ENCODE assay signal across 8 cellular contexts in genomic region chr4:102345795-102346100, GRCh38. TPM values are rescaled to one million over a fixed set of nuclear protein-coding genes. Genes with fewer than 3 reads are reported as not detected.
A peak's percentile ranks its signal among the peaks of the same experiment; 100 is the strongest.
DNase-seq lines count a peak whose midpoint lies in the region; ATAC-seq lines count a peak whose summit lies in the region.

No MANE protein-coding gene starts in this region.

- peak overlapping the region; percentile 86 for H3K4me3 Mint-ChIP-seq in activated CD4-positive, alpha-beta T cell treated with anti-CD3 and anti-CD28 coated beads for 36 hours
- H3K4me3 Mint-ChIP-seq in activated CD4-positive, alpha-beta memory T cell treated with anti-CD3 and anti-CD28 coated beads for 36 hours = peak overlapping the region; percentile 78
- H3K4me3 Mint-ChIP-seq in stimulated activated naive CD8-positive, alpha-beta T cell treated with anti-CD3 and anti-CD28 coated beads, Interleukin-15, amount 100 ng/mL, for 72 hours = peak overlapping the region; percentile 83 to 86

- H3K27ac ChIP-seq in iPS DF 6.9 (ENCODE audit: low read length) = no peak overlapping the region

- DNase-seq in activated CD4-positive, alpha-beta T cell treated with anti-CD3 and anti-CD28 coated beads for 36 hours = no peak
- DNase-seq in activated CD4-positive, alpha-beta T cell treated with anti-CD3 and anti-CD28 coated beads, Interleukin-2, amount 50 U/mL, for 48 hours = no peak
- no peak for DNase-seq in activated CD4-positive, alpha-beta memory T cell treated with anti-CD3 and anti-CD28 coated beads for 36 hours
- no peak for DNase-seq in iPS DF 6.9 (ENCODE audit: low read depth, low spot score)
- no peak for DNase-seq in stimulated activated naive CD8-positive, alpha-beta T cell treated with anti-CD3 and anti-CD28 coated beads, Interleukin-15, amount 100 ng/mL, for 72 hours
- no peak for DNase-seq in MV-4-11 (lab: John Stamatoyannopoulos, UW)

- POLR2A ChIA-PET in activated CD4-positive, alpha-beta T cell treated with anti-CD3 and anti-CD28 coated beads for 36 hours (lab: Charles Lee) = interaction anchor here (1.5 kb wide), 1 partner anchor 482 kb away, joined by 9 read pairs; the partner anchor contains the start of gene UBE2D3
- POLR2A ChIA-PET in activated CD4-positive, alpha-beta memory T cell treated with anti-CD3 and anti-CD28 coated beads for 36 hours (lab: Charles Lee) = interaction anchor here (0.6 to 2.3 kb wide), 5 partner anchors 44 to 482 kb away, joined by 3 to 13 read pairs (median 6); partner anchors contain the start of genes NFKB1 and UBE2D3

- H3K4me1 ChIP-seq in iPS DF 6.9 (ENCODE audit: control insufficient read depth, insufficient read depth, low read length) = peaks cover 1% of the 10 kb centered on the region; the same call in 1 of the 2 replicates

- CTCF ChIA-PET in activated CD4-positive, alpha-beta T cell treated with anti-CD3 and anti-CD28 coated beads for 36 hours (lab: Charles Lee) = interaction anchor here (0.5 to 3.0 kb wide), 12 partner anchors 10 to 1194 kb away, joined by 3 to 20 read pairs (median 4); no protein-coding TSS in a partner anchor
- CTCF ChIA-PET in activated CD4-positive, alpha-beta memory T cell treated with anti-CD3 and anti-CD28 coated beads for 36 hours (lab: Charles Lee) = interaction anchor here (0.7 to 2.7 kb wide), 12 partner anchors 13 to 754 kb away, joined by 3 to 29 read pairs (median 4); partner anchors contain the start of gene BDH2

- peak overlapping the region; percentile 53; the same call in 1 of the 2 replicates for H3K4me3 ChIP-seq in iPS DF 6.9 (ENCODE audit: low read length)

- H3K27me3 ChIP-seq in iPS DF 6.9 (ENCODE audit: control insufficient read depth, insufficient read depth, low read length) = no peaks in the 10 kb centered on the region

- no peaks in the 10 kb centered on the region for H3K36me3 ChIP-seq in iPS DF 6.9 (ENCODE audit: control insufficient read depth, insufficient read depth, low read length)

- peaks cover 38% of the 10 kb centered on the region for H3K4me1 Mint-ChIP-seq in activated CD4-positive, alpha-beta T cell treated with anti-CD3 and anti-CD28 coated beads for 36 hours
- H3K4me1 Mint-ChIP-seq in activated CD4-positive, alpha-beta memory T cell treated with anti-CD3 and anti-CD28 coated beads for 36 hours (ENCODE audit: low read depth) = peaks cover 37% of the 10 kb centered on the region
- H3K4me1 Mint-ChIP-seq in stimulated activated naive CD8-positive, alpha-beta T cell treated with anti-CD3 and anti-CD28 coated beads, Interleukin-15, amount 100 ng/mL, for 72 hours = peaks cover 36% of the 10 kb centered on the region

- intact Hi-C loops in activated CD4-positive, alpha-beta T cell treated with anti-CD3 and anti-CD28 coated beads for 36 hours (cut with DNase I, micrococcal nuclease) = loop anchor here (1.0 to 10.0 kb wide), 16 partner anchors 45 to 998 kb away; partner anchors contain the start of genes SLC9B1 (in 2 of the 2), UBE2D3 (in 2 of the 2), BDH2 (in 1 of the 2) and PPP3CA (in 1 of the 2)
- intact Hi-C loops in activated CD4-positive, alpha-beta memory T cell treated with anti-CD3 and anti-CD28 coated beads for 36 hours (cut with micrococcal nuclease) = loop anchor here (1.0 to 10.0 kb wide), 15 partner anchors 45 to 998 kb away; partner anchors contain the start of genes BDH2, CENPE, CISD2 and MANBA

- no peaks in the 10 kb centered on the region for H3K9me3 ChIP-seq in iPS DF 6.9 (ENCODE audit: control insufficient read depth, insufficient read depth, low read length)

- no CpG with 5 or more reads among the region's 5 CpGs for WGBS in iPS DF 6.9 (ENCODE audit: insufficient coverage, insufficient read length)

- ATAC-seq in activated CD4-positive, alpha-beta T cell treated with anti-CD3 and anti-CD28 coated beads for 36 hours = no peak
- no peak for ATAC-seq in stimulated activated naive CD8-positive, alpha-beta T cell treated with anti-CD3 and anti-CD28 coated beads, Interleukin-15, amount 100 ng/mL, for 72 hours
- ATAC-seq in GM18511 (IDR thresholded peaks at IDR 0.05; ENCODE audit: unreplicated experiment) (no peak), HG02571 (IDR thresholded peaks at IDR 0.05; ENCODE audit: unreplicated experiment) (no peak)

- H3K27ac Mint-ChIP-seq in activated CD4-positive, alpha-beta T cell treated with anti-CD3 and anti-CD28 coated beads for 36 hours = peak overlapping the region; percentile 99
- peak overlapping the region; percentile 96 for H3K27ac Mint-ChIP-seq in activated CD4-positive, alpha-beta memory T cell treated with anti-CD3 and anti-CD28 coated beads for 36 hours
- peak overlapping the region in 1 of 2 donors; percentile 43 for H3K27ac Mint-ChIP-seq in stimulated activated naive CD8-positive, alpha-beta T cell treated with anti-CD3 and anti-CD28 coated beads, Interleukin-15, amount 100 ng/mL, for 72 hours

- peaks cover 12% of the 10 kb centered on the region for H3K36me3 Mint-ChIP-seq in activated CD4-positive, alpha-beta T cell treated with anti-CD3 and anti-CD28 coated beads for 36 hours (ENCODE audit: low read depth)
- H3K36me3 Mint-ChIP-seq in activated CD4-positive, alpha-beta memory T cell treated with anti-CD3 and anti-CD28 coated beads for 36 hours = peaks cover 7% of the 10 kb centered on the region

- H3K9me3 Mint-ChIP-seq in activated CD4-positive, alpha-beta T cell treated with anti-CD3 and anti-CD28 coated beads for 36 hours (ENCODE audit: low read depth) = no peaks in the 10 kb centered on the region
- H3K9me3 Mint-ChIP-seq in activated CD4-positive, alpha-beta memory T cell treated with anti-CD3 and anti-CD28 coated beads for 36 hours = no peaks in the 10 kb centered on the region
- H3K9me3 Mint-ChIP-seq in stimulated activated naive CD8-positive, alpha-beta T cell treated with anti-CD3 and anti-CD28 coated beads, Interleukin-15, amount 100 ng/mL, for 72 hours = no peaks in the 10 kb centered on the region

- no peaks in the 10 kb centered on the region for H3K27me3 Mint-ChIP-seq in activated CD4-positive, alpha-beta T cell treated with anti-CD3 and anti-CD28 coated beads for 36 hours
- H3K27me3 Mint-ChIP-seq in activated CD4-positive, alpha-beta memory T cell treated with anti-CD3 and anti-CD28 coated beads for 36 hours = peaks cover 1% of the 10 kb centered on the region
- no peaks in the 10 kb centered on the region for H3K27me3 Mint-ChIP-seq in stimulated activated naive CD8-positive, alpha-beta T cell treated with anti-CD3 and anti-CD28 coated beads, Interleukin-15, amount 100 ng/mL, for 72 hours

RNA-seq across cellular contexts. Expression of gene SLC39A8, which starts 0.5 kb away (rescaled TPM):
- 10 to 100 TPM; 46.9 to 53.5 TPM for total RNA-seq in activated CD4-positive, alpha-beta T cell treated with anti-CD3 and anti-CD28 coated beads for 36 hours
- total RNA-seq in activated CD4-positive, alpha-beta memory T cell treated with anti-CD3 and anti-CD28 coated beads for 36 hours = 10 to 100 TPM; 64.6 to 66.9 TPM
